ENCODE assay signal across 14 cellular contexts in genomic region chr6:148538251-148539190, GRCh38.
DNase-seq lines count a peak whose midpoint lies in the region; ATAC-seq and TF ChIP-seq lines count a peak whose summit lies in the region.
"Had no signal": no experiment of that assay in that cellular context is flagged by ENCODE, and none has a peak within 500 bp of the region (broad histone marks: within the 10 kb centered on the region; RNA-seq: fewer than 3 reads in every experiment).

No MANE protein-coding gene starts in this region.

- H3K9me3 ChIP-seq in BLaER1 (no peaks in the 10 kb centered on the region), SK-N-SH (no peaks in the 10 kb centered on the region)
- no peaks in the 10 kb centered on the region for H3K9me3 ChIP-seq in naive thymus-derived CD4-positive, alpha-beta T cell (ENCODE audit: control insufficient read depth in 2 of 3, low read length in 3 of 3)
- H3K9me3 ChIP-seq: upper lobe of left lung had no signal

- WGBS in SK-N-SH (ENCODE audit: low lambda C conversion rate): 57% methylated on average over 13 of the region's 13 CpGs

- no peaks in the 10 kb centered on the region for H3K27me3 ChIP-seq in BLaER1
- no peaks in the 10 kb centered on the region for H3K27me3 ChIP-seq in SK-N-SH (ENCODE audit: insufficient read depth)
- no peaks in the 10 kb centered on the region for H3K27me3 ChIP-seq in rectal smooth muscle tissue (ENCODE audit: control insufficient read depth, insufficient read depth, low read length)
- no peaks in the 10 kb centered on the region for H3K27me3 ChIP-seq in naive thymus-derived CD4-positive, alpha-beta T cell (ENCODE audit: control insufficient read depth in 2 of 2, insufficient read depth in 2 of 2, low read length in 2 of 2)
- H3K27me3 ChIP-seq: upper lobe of left lung had no signal

- H3K4me1 ChIP-seq in BLaER1: peaks cover 26% of the 10 kb centered on the region
- peaks cover 0 to 11% of the 10 kb centered on the region in 2 experiments; a peak in 1 of 4 replicates for H3K4me1 ChIP-seq in SK-N-SH (ENCODE audit: control insufficient read depth in 1 of 2, insufficient read depth in 2 of 2, low read depth in 1 of 2, low read length in 1 of 2)
- no peaks in the 10 kb centered on the region for H3K4me1 ChIP-seq in rectal smooth muscle tissue (ENCODE audit: control insufficient read depth, insufficient read depth, low read length)
- no peaks in the 10 kb centered on the region for H3K4me1 ChIP-seq in naive thymus-derived CD4-positive, alpha-beta T cell (ENCODE audit: control insufficient read depth in 2 of 2, insufficient read depth in 2 of 2, low read length in 2 of 2)
- H3K4me1 ChIP-seq: upper lobe of left lung had no signal

- H3K27ac Mint-ChIP-seq in naive thymus-derived CD4-positive, alpha-beta T cell: no peak overlapping the region

- intact Hi-C loops in left cardiac atrium (cut with DNase I): no loop called here
- intact Hi-C loops in naive thymus-derived CD4-positive, alpha-beta T cell (cut with micrococcal nuclease): no loop called here

- H3F3A ChIP-seq in SK-N-SH (replicated peaks; ENCODE audit: insufficient read depth): peaks cover 13% of the 10 kb centered on the region

- ATAC-seq in left cardiac atrium (peak; percentile 15 to 50), GM19463 (IDR thresholded peaks at IDR 0.05; ENCODE audit: unreplicated experiment) (no peak), HG03442 (IDR thresholded peaks at IDR 0.05; ENCODE audit: unreplicated experiment) (no peak)
- no peak for ATAC-seq in naive thymus-derived CD4-positive, alpha-beta T cell

- H3K27me3 Mint-ChIP-seq in naive thymus-derived CD4-positive, alpha-beta T cell: peaks cover 0 to 17% (median 9%) of the 10 kb centered on the region in 5 donors

- H3K27ac ChIP-seq in BLaER1 (no peak overlapping the region), SK-N-SH (ENCODE audit: low read depth in 2 of 2, low read length in 1 of 2) (peak overlapping the region; percentile 62 to 84; a peak in 3 of 4 replicates), rectal smooth muscle tissue (ENCODE audit: low read depth, low read length) (peak overlapping the region; percentile 27)
- no peak overlapping the region for H3K27ac ChIP-seq in naive thymus-derived CD4-positive, alpha-beta T cell (ENCODE audit: low read depth, low read length)

- CTCF ChIA-PET in SK-N-SH (lab: Yijun Ruan, JAX): interaction anchor here (3.1 kb wide), 1 partner anchor 21 kb away, joined by 15 read pairs; no protein-coding TSS in a partner anchor
- CTCF ChIA-PET in naive thymus-derived CD4-positive, alpha-beta T cell (lab: Charles Lee): no interaction called here

- TF ChIP-seq RAD21 in SK-N-SH (IDR thresholded peaks at IDR 0.05; ENCODE audit: low read length): no peak

- no peak for TF ChIP-seq CTCF in SK-N-SH (IDR thresholded peaks at IDR 0.05)

- no peaks in the 10 kb centered on the region for H3K9me2 ChIP-seq in SK-N-SH

- H3K79me2 ChIP-seq in SK-N-SH (ENCODE audit: insufficient read depth): peaks cover 5% of the 10 kb centered on the region; the same call in 1 of the 2 replicates

- H2AFZ ChIP-seq in SK-N-SH (ENCODE audit: low read depth): no peak overlapping the region

- H4K20me1 ChIP-seq in BLaER1: no peaks in the 10 kb centered on the region
- no peaks in the 10 kb centered on the region for H4K20me1 ChIP-seq in SK-N-SH (ENCODE audit: insufficient read depth)

- H3K36me3 ChIP-seq in BLaER1: no peaks in the 10 kb centered on the region
- H3K36me3 ChIP-seq in SK-N-SH (replicated peaks in 1 of 2; ENCODE audit: control insufficient read depth in 1 of 2, insufficient read depth in 2 of 2, low read length in 1 of 2): peaks cover 54 to 82% of the 10 kb centered on the region in 2 experiments
- H3K36me3 ChIP-seq in rectal smooth muscle tissue (ENCODE audit: control insufficient read depth, insufficient read depth, low read length): peaks cover 23% of the 10 kb centered on the region
- H3K36me3 ChIP-seq in naive thymus-derived CD4-positive, alpha-beta T cell (ENCODE audit: control insufficient read depth in 2 of 3, insufficient read depth in 3 of 3, low read length in 3 of 3): no peaks in the 10 kb centered on the region

- H3K4me3 Mint-ChIP-seq in naive thymus-derived CD4-positive, alpha-beta T cell: no peak overlapping the region

- H3K9ac ChIP-seq in BLaER1: no peak overlapping the region
- H3K9ac ChIP-seq in SK-N-SH: peak overlapping the region; percentile 55; the same call in 1 of the 2 replicates
- no peak overlapping the region for H3K9ac ChIP-seq in rectal smooth muscle tissue (ENCODE audit: low read length)

- H3K4me1 Mint-ChIP-seq in naive thymus-derived CD4-positive, alpha-beta T cell: no peaks in the 10 kb centered on the region

- no peaks in the 10 kb centered on the region for H3K36me3 Mint-ChIP-seq in naive thymus-derived CD4-positive, alpha-beta T cell

- no peaks in the 10 kb centered on the region for H3K9me3 Mint-ChIP-seq in naive thymus-derived CD4-positive, alpha-beta T cell

- H3K4me3 ChIP-seq in BLaER1: no peak overlapping the region
- H3K4me3 ChIP-seq in SK-N-SH (ENCODE audit: low read depth in 2 of 2, low read length in 1 of 2): no peak overlapping the region
- peak overlapping the region; percentile 34 for H3K4me3 ChIP-seq in rectal smooth muscle tissue (ENCODE audit: low read length)
- no peak overlapping the region for H3K4me3 ChIP-seq in naive thymus-derived CD4-positive, alpha-beta T cell (ENCODE audit: low read length)

- H3K4me2 ChIP-seq in BLaER1 (peak overlapping the region; percentile 58), SK-N-SH (peak overlapping the region; percentile 73)

- DNase-seq in SK-N-SH (no peak), left cardiac atrium (no peak), DMS79 treated with DMSO at 0.1 percent for 48 hours (lab: John Stamatoyannopoulos, UW) (no peak)
- DNase-seq in naive thymus-derived CD4-positive, alpha-beta T cell: no peak
- DNase-seq: Calu3, hippocampal formation, NCI-H2081, small intestine, T-helper 9 cell, upper lobe of left lung had no signal

- POLR2A ChIA-PET in SK-N-SH (lab: Yijun Ruan, JAX): no interaction called here
- POLR2A ChIA-PET in naive thymus-derived CD4-positive, alpha-beta T cell (lab: Charles Lee): no interaction called here

- TF ChIP-seq EP300 in SK-N-SH (IDR thresholded peaks at IDR 0.05; ENCODE audit: borderline replicate concordance in 1 of 2, low read depth in 1 of 2, low read length in 1 of 2): no peak

TF ChIP-seq in SK-N-SH, 30 proteins besides CTCF, POLR2A, EP300 and RAD21:
- TF ChIP-seq POLR2AphosphoS5 (IDR thresholded peaks at IDR 0.05; ENCODE audit: low read depth, low read length): no peak
- TF ChIP-seq MXI1 (IDR thresholded peaks at IDR 0.05; ENCODE audit: low read depth, low read length): no peak
- TF ChIP-seq FOXJ3 (CRISPR knock-in tag; IDR thresholded peaks at IDR 0.05): no peak
- 0 out of 2 replicates have a peak, but pooled peaks have one; percentile 20 for TF ChIP-seq TAF1 (IDR thresholded peaks at IDR 0.05; ENCODE audit: borderline replicate concordance, low read depth, low read length)
- no peak for TF ChIP-seq RFX5 (IDR thresholded peaks at IDR 0.05; ENCODE audit: low read length)
- TF ChIP-seq NFIC (IDR thresholded peaks at IDR 0.05; ENCODE audit: borderline replicate concordance): no peak
- TF ChIP-seq ELF1 (IDR thresholded peaks at IDR 0.05): peak; percentile 52; the same call in 1 of the 2 replicates
- TF ChIP-seq FOSL2 (IDR thresholded peaks at IDR 0.05; ENCODE audit: borderline replicate concordance, low read depth): no peak
- no peak for TF ChIP-seq IRF3 (IDR thresholded peaks at IDR 0.05; ENCODE audit: low read depth, low read length)
- no peak for TF ChIP-seq USF1 (IDR thresholded peaks at IDR 0.05; ENCODE audit: borderline replicate concordance, low read depth)
- no peak for TF ChIP-seq TCF12 (IDR thresholded peaks at IDR 0.05)

Comparison
In these comparisons a context has a peak if more than half of its experiments do, and no peak if none do; other contexts are left out.
1. H3K27ac ChIP-seq: peak in SK-N-SH (2 of 2) and rectal smooth muscle tissue (single experiment); none in BLaER1 (single experiment) and naive thymus-derived CD4-positive, alpha-beta T cell (single experiment).
2. ATAC-seq: peak in left cardiac atrium (2 of 2); none in naive thymus-derived CD4-positive, alpha-beta T cell (single experiment), GM19463 (single experiment) and HG03442 (single experiment).